In the genomic region with DNA sequence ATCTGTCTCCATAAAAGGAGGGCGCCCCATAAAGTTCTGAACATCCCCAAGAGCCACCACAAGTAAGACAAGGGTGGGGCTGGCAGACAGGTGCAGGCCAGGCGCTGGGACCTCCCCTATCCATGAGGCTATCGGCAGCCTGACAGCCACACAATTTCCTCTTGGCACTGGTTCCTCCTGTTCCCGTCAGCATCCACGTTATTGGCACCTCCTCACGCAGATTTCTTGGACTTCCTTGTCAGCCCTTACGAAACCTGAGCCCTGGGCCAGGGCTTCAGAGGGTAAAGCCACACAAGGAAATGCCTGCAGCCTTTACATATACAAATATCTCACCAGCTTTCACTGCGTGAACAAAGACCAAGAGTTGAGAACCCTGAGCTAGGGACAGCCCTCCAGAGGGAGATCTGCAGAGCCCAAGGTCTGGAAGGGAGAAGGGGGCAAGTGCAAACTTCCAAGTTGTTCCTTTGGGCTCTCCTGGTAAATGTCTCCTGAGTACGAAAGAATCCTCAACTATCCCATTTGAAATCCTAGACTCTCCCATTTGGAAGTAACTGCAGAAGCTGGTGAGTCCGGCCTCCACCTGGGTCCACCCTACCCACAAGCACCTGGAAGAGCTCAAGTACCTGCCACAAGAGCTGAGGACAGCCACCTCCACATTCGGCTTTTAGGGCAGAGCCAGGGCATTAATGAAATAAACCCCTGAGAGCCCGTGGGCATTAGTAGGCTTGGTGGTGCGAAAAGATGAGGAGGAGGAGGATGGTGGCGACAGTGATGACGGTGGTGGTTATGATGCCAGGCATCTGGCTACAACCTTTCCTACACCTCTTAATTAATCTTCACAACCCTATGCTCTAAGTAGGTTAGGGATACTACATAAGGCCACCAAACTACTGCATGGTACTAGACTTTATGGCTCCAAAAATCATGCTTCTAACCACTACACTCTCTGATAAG, we compare ENCODE assay signal across 8 cellular contexts. TPM values are rescaled to one million over a fixed set of nuclear protein-coding genes. Genes with fewer than 3 reads are reported as not detected.
DNase-seq lines count a peak whose midpoint lies in the region; TF ChIP-seq lines count a peak whose summit lies in the region.

No MANE protein-coding gene starts in this region.

- H3K36me3 ChIP-seq in DOHH2 (ENCODE audit: control insufficient read depth, low read length) (no peaks in the 10 kb centered on the region), breast epithelium (no peaks in the 10 kb centered on the region), mucosa of rectum (ENCODE audit: control insufficient read depth in 2 of 2, insufficient read depth in 2 of 2, low read length in 2 of 2) (no peaks in the 10 kb centered on the region)

- H3K27me3 ChIP-seq in DOHH2 (ENCODE audit: control insufficient read depth, low read length) (no peaks in the 10 kb centered on the region), breast epithelium (no peaks in the 10 kb centered on the region), mucosa of rectum (ENCODE audit: control insufficient read depth in 2 of 2, insufficient read depth in 2 of 2, low read length in 2 of 2) (no peaks in the 10 kb centered on the region)

- H3K27ac ChIP-seq in DOHH2 (ENCODE audit: low read depth, low read length) (peak overlapping the region; percentile 84), breast epithelium (peak overlapping the region; percentile 88 to 89), mucosa of rectum (ENCODE audit: low read depth in 2 of 2, low read length in 2 of 2) (peak overlapping the region; percentile 88 to 90)

- no peaks in the 10 kb centered on the region for H4K20me1 ChIP-seq in DOHH2 (ENCODE audit: control insufficient read depth, insufficient read depth, low read depth, low read length)

- TF ChIP-seq POLR2A in breast epithelium (IDR thresholded peaks at IDR 0.05) = no peak

- TF ChIP-seq CTCF in DOHH2 (IDR thresholded peaks at IDR 0.05; ENCODE audit: low read depth, low read length, poor library complexity, severe bottlenecking) (no peak), breast epithelium (IDR thresholded peaks at IDR 0.05) (no peak), GM20000 (IDR thresholded peaks at IDR 0.05; ENCODE audit: extremely low read depth, missing control alignments) (no peak)

- peak; percentile 94 for DNase-seq in H4 (ENCODE audit: low spot score)
- peak; percentile 50 to 69 for DNase-seq in NOMO-1 (lab: John Stamatoyannopoulos, UW; ENCODE audit: unreplicated experiment in 2 of 2)
- peak; percentile 90 to 92 for DNase-seq in breast epithelium (ENCODE audit: low spot score in 2 of 2)
- no peak for DNase-seq in GM20000 (ENCODE audit: low spot score)
- DNase-seq in hippocampal formation (lab: John Stamatoyannopoulos, UW) = no peak
- no peak for DNase-seq in RPMI8226

- no peaks in the 10 kb centered on the region for H3K79me2 ChIP-seq in DOHH2 (ENCODE audit: control insufficient read depth, low read length)

- H3K9ac ChIP-seq in mucosa of rectum (ENCODE audit: low read depth in 1 of 2, low read length in 2 of 2) = peak overlapping the region; percentile 35 to 49

- H3K4me2 ChIP-seq in DOHH2 (ENCODE audit: low read length) = peak overlapping the region; percentile 81

- H3K4me3 ChIP-seq in DOHH2 (ENCODE audit: low read length) (peak overlapping the region; percentile 68), breast epithelium (peak overlapping the region in 1 of 3 donors; percentile 32), mucosa of rectum (ENCODE audit: low read length in 2 of 2) (peak overlapping the region; percentile 24 to 45)

- intact Hi-C loops in breast epithelium (cut with DNase I; ENCODE audit: low total_unique reads) = no loop called here

- H3K4me1 ChIP-seq in DOHH2 (ENCODE audit: control insufficient read depth, low read length) = peaks cover 72% of the 10 kb centered on the region
- H3K4me1 ChIP-seq in breast epithelium = peaks cover 0 to 19% of the 10 kb centered on the region in 2 donors
- H3K4me1 ChIP-seq in mucosa of rectum (ENCODE audit: control insufficient read depth in 2 of 2, insufficient read depth in 2 of 2, low read length in 2 of 2) = peaks cover 26 to 37% of the 10 kb centered on the region in 2 donors

- no peaks in the 10 kb centered on the region for H3K9me2 ChIP-seq in DOHH2 (replicated peaks; ENCODE audit: control insufficient read depth, low read length)

- peaks cover 7% of the 10 kb centered on the region; the same call in 1 of the 2 replicates for H3F3A ChIP-seq in DOHH2 (ENCODE audit: control insufficient read depth, insufficient read depth)

- H3K9me3 ChIP-seq in DOHH2 (ENCODE audit: control insufficient read depth, insufficient read depth, low read length) (no peaks in the 10 kb centered on the region), breast epithelium (no peaks in the 10 kb centered on the region), mucosa of rectum (ENCODE audit: control insufficient read depth in 2 of 2, low read length in 2 of 2) (no peaks in the 10 kb centered on the region)

RNA-seq across cellular contexts. Expression of gene TC2N, which starts 5.5 kb away (rescaled TPM):
- total RNA-seq in H4 (2014; rRNA removed; shearing (Covaris generic)) = 2.4 and 3.1 TPM in 2 replicates
- total RNA-seq in breast epithelium = 100 to 1,000 TPM in 2 of 3 donors, 10 to 100 TPM in 1; 36.6 to 169 (median 166) TPM

Comparison
In these comparisons a context has a peak if more than half of its experiments do, and no peak if none do; other contexts are left out.
1. DNase-seq: peak in H4 (single experiment), NOMO-1 (2 of 2) and breast epithelium (2 of 2); none in GM20000 (single experiment), hippocampal formation (0 of 2) and RPMI8226 (single experiment).
2. Peak in every context shown above with its lines, with median percentiles within 50 percentile points of each other: H3K27ac ChIP-seq.